In the genomic region with DNA sequence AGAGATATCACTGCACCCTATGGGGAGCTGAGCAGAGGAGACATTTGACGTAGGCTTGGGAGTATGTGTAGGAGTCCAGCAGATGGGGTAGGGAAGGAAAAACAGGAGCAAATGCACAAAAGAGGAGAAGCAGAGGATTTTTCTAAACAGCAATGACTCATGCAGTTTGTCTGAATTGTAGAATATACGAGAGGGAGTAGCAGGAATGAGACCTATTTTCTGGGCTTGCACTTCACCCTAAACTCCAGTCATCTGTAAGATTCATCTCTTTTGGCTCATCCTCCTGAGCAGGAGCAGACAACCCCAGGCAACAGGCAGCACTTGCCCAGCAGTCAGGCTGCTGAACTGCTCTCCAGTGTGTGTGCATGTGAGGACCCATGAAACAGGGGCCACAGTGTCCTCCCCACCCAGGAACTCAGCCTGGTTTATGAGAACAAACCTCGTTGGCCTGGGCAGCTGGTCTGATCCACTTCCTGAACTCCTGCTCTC, we compare ENCODE assay signal across 19 cellular contexts.
A peak's percentile ranks its signal among the peaks of the same experiment; 100 is the strongest.
DNase-seq lines count a peak whose midpoint lies in the region; ATAC-seq and TF ChIP-seq lines count a peak whose summit lies in the region.
"Had no signal": no experiment of that assay in that cellular context is flagged by ENCODE, and none has a peak within 500 bp of the region (broad histone marks: within the 10 kb centered on the region; RNA-seq: fewer than 3 reads in every experiment).

No MANE protein-coding gene starts in this region.

- H3K27ac ChIP-seq in SK-N-SH (ENCODE audit: low read depth in 2 of 2, low read length in 1 of 2) (peak overlapping the region; percentile 65 to 79), foreskin keratinocyte (no peak overlapping the region), rectal smooth muscle tissue (ENCODE audit: low read depth, low read length) (peak overlapping the region; percentile 72), PC-9 (no peak overlapping the region)
- H3K27ac ChIP-seq: ovary had no signal

- CTCF ChIA-PET in Caco-2 (lab: Charles Lee) (no interaction called here), SK-N-SH (lab: Yijun Ruan, JAX) (interaction anchor here (0.9 to 1.3 kb wide), 4 partner anchors 31 to 358 kb away, joined by 3 to 5 read pairs (median 4); no protein-coding TSS in a partner anchor), PC-9 (lab: Charles Lee) (no interaction called here)

- H4K20me1 ChIP-seq in SK-N-SH (ENCODE audit: insufficient read depth) (no peaks in the 10 kb centered on the region), PC-9 (ENCODE audit: insufficient read depth) (no peaks in the 10 kb centered on the region)

- H3K36me3 ChIP-seq in Caco-2 (ENCODE audit: control insufficient read depth, insufficient read depth, low read length) (no peaks in the 10 kb centered on the region), SK-N-SH (replicated peaks in 1 of 2; ENCODE audit: control insufficient read depth in 1 of 2, insufficient read depth in 2 of 2, low read length in 1 of 2) (no peaks in the 10 kb centered on the region), rectal smooth muscle tissue (ENCODE audit: control insufficient read depth, insufficient read depth, low read length) (no peaks in the 10 kb centered on the region), PC-9 (ENCODE audit: low read depth) (no peaks in the 10 kb centered on the region)
- H3K36me3 ChIP-seq: ascending aorta, ovary had no signal

- H3K27ac Mint-ChIP-seq in Caco-2 (ENCODE audit: unreplicated experiment) = peak overlapping the region; percentile 29
- H3K27ac Mint-ChIP-seq: activated T-helper 2 cell treated with anti-CD3 and anti-CD28 coated beads, Interferon-gamma antibody, Interleukin-2, Interleukin-4, amounts not matched to agents 10 μg/mL and 5 μg/mL and 100 μg/mL, durations not matched to agents 14 hours and 24 hours and 36 hours had no signal

- peaks cover 19% of the 10 kb centered on the region for H3K9me3 Mint-ChIP-seq in Caco-2 (ENCODE audit: unreplicated experiment)

- ATAC-seq in foreskin keratinocyte = peak; percentile 11
- ATAC-seq in GM21423 (IDR thresholded peaks at IDR 0.05; ENCODE audit: unreplicated experiment) = no peak
- ATAC-seq: left ventricle myocardium superior, Panc1 had no signal

- peaks cover 50% of the 10 kb centered on the region for H3F3A ChIP-seq in SK-N-SH (replicated peaks; ENCODE audit: insufficient read depth)
- H3F3A ChIP-seq in PC-9 (ENCODE audit: insufficient read depth, low read depth) = peaks cover 19% of the 10 kb centered on the region

- H3K9me3 ChIP-seq in Caco-2 (no peaks in the 10 kb centered on the region), SK-N-SH (no peaks in the 10 kb centered on the region), PC-9 (ENCODE audit: insufficient read depth, low read depth) (no peaks in the 10 kb centered on the region)
- H3K9me3 ChIP-seq: ascending aorta, ovary had no signal

- no peaks in the 10 kb centered on the region for H3K27me3 Mint-ChIP-seq in Caco-2 (ENCODE audit: insufficient read depth, unreplicated experiment)

- peaks cover 64% of the 10 kb centered on the region for H3K4me1 Mint-ChIP-seq in Caco-2 (ENCODE audit: low read depth, unreplicated experiment)

- WGBS in SK-N-SH (ENCODE audit: low lambda C conversion rate) = 31% methylated on average over 3 of the region's 3 CpGs

- H3K4me3 ChIP-seq in Caco-2 (ENCODE audit: low read depth, low read length) (no peak overlapping the region), SK-N-SH (ENCODE audit: low read depth in 2 of 2, low read length in 1 of 2) (no peak overlapping the region), rectal smooth muscle tissue (ENCODE audit: low read length) (no peak overlapping the region), PC-9 (no peak overlapping the region)
- H3K4me3 ChIP-seq: ascending aorta, ovary had no signal

- H3K27me3 ChIP-seq in Caco-2 (replicated peaks; ENCODE audit: control insufficient read depth, insufficient read depth, low read length) (no peaks in the 10 kb centered on the region), SK-N-SH (ENCODE audit: insufficient read depth) (no peaks in the 10 kb centered on the region), foreskin keratinocyte (no peaks in the 10 kb centered on the region), rectal smooth muscle tissue (ENCODE audit: control insufficient read depth, insufficient read depth, low read length) (no peaks in the 10 kb centered on the region), PC-9 (ENCODE audit: insufficient read depth, low read depth) (no peaks in the 10 kb centered on the region)
- H3K27me3 ChIP-seq: ascending aorta, ovary had no signal

- intact Hi-C loops in Caco-2 (cut with micrococcal nuclease; ENCODE audit: unreplicated experiment) (no loop called here), PC-9 (cut with micrococcal nuclease; ENCODE audit: unreplicated experiment) (no loop called here)

- BruUV-seq in Caco-2 (replicated peaks; lab: Mats Ljungman, UMichigan) (no TSS peak), PC-9 (replicated peaks; lab: Mats Ljungman, UMichigan) (no TSS peak)

- POLR2A ChIA-PET in Caco-2 (lab: Charles Lee) (no interaction called here), SK-N-SH (lab: Yijun Ruan, JAX) (no interaction called here), PC-9 (lab: Charles Lee; ENCODE audit: unreplicated experiment) (no interaction called here)

- no peak for TF ChIP-seq RAD21 in SK-N-SH (IDR thresholded peaks at IDR 0.05; ENCODE audit: low read length)

- H3K9me2 ChIP-seq in SK-N-SH = no peaks in the 10 kb centered on the region
- no peaks in the 10 kb centered on the region for H3K9me2 ChIP-seq in PC-9 (ENCODE audit: insufficient read depth)

- DNase-seq in Caco-2 = no peak
- DNase-seq in SK-N-SH = no peak
- peak in 1 of 2 donors; percentile 57 for DNase-seq in foreskin keratinocyte
- no peak for DNase-seq in NCI-H187 treated with DMSO at 0.1 percent for 48 hours (lab: John Stamatoyannopoulos, UW)
- no peak for DNase-seq in PC-9
- DNase-seq in NCI-H510A treated with DMSO at 0.1 percent for 48 hours (lab: John Stamatoyannopoulos, UW) = no peak
- DNase-seq: activated CD4-positive, alpha-beta T cell treated with anti-CD3 and anti-CD28 coated beads, Interleukin-2, amount 50 U/mL, for 48 hours; C1 segment of cervical spinal cord; H9; left ventricle myocardium superior; MV-4-11; ovary; stimulated activated CD8-positive, alpha-beta memory T cell treated with anti-CD3 and anti-CD28 coated beads, Interleukin-4, amount 100 ng/mL, for 48 hours; T-helper 9 cell had no signal

- no peak overlapping the region for H3K4me3 Mint-ChIP-seq in Caco-2 (ENCODE audit: unreplicated experiment)
- H3K4me3 Mint-ChIP-seq: H9 had no signal

- TF ChIP-seq CTCF in Caco-2 (IDR thresholded peaks at IDR 0.05; ENCODE audit: insufficient read depth in 1 of 2, low read depth in 1 of 2, low read length in 1 of 2, severe bottlenecking in 1 of 2, unreplicated experiment in 1 of 2) (no peak), SK-N-SH (IDR thresholded peaks at IDR 0.05) (no peak), foreskin keratinocyte (conservative IDR thresholded peaks at IDR 0.05) (no peak), PC-9 (conservative IDR thresholded peaks at IDR 0.05) (no peak)

- peak overlapping the region; percentile 44; the same call in 1 of the 2 replicates for H3K4me2 ChIP-seq in SK-N-SH
- no peak overlapping the region for H3K4me2 ChIP-seq in PC-9

- TF ChIP-seq EP300 in SK-N-SH (IDR thresholded peaks at IDR 0.05; ENCODE audit: borderline replicate concordance in 1 of 2, low read depth in 1 of 2, low read length in 1 of 2) = peak in 1 of 2 experiments; percentile 16; a peak in 1 of 4 replicates

- H3K4me1 ChIP-seq in Caco-2 (peaks cover 49% of the 10 kb centered on the region), SK-N-SH (ENCODE audit: control insufficient read depth in 1 of 2, insufficient read depth in 2 of 2, low read depth in 1 of 2, low read length in 1 of 2) (peaks cover 36 to 60% of the 10 kb centered on the region in 2 experiments), foreskin keratinocyte (peaks cover 11% of the 10 kb centered on the region), rectal smooth muscle tissue (ENCODE audit: control insufficient read depth, insufficient read depth, low read length) (peaks cover 40% of the 10 kb centered on the region), PC-9 (replicated peaks; ENCODE audit: insufficient read depth) (peaks cover 55% of the 10 kb centered on the region)

- H3K36me3 Mint-ChIP-seq in Caco-2 (ENCODE audit: insufficient read depth, unreplicated experiment) = peaks cover 11% of the 10 kb centered on the region

- H2AFZ ChIP-seq in SK-N-SH (ENCODE audit: low read depth) (peak overlapping the region; percentile 32; the same call in 1 of the 2 replicates), PC-9 (no peak overlapping the region)

- no peaks in the 10 kb centered on the region for H3K79me2 ChIP-seq in SK-N-SH (ENCODE audit: insufficient read depth)
- no peaks in the 10 kb centered on the region for H3K79me2 ChIP-seq in PC-9 (ENCODE audit: low read depth)

- H3K9ac ChIP-seq in SK-N-SH = peak overlapping the region; percentile 42; the same call in 1 of the 2 replicates
- no peak overlapping the region for H3K9ac ChIP-seq in rectal smooth muscle tissue (ENCODE audit: low read length)

TF ChIP-seq in SK-N-SH, 30 proteins besides CTCF, POLR2A, EP300 and RAD21 (continues in another document):
- TF ChIP-seq NFIC (IDR thresholded peaks at IDR 0.05; ENCODE audit: borderline replicate concordance) (peak; percentile 86), TEAD4 (IDR thresholded peaks at IDR 0.05; ENCODE audit: borderline replicate concordance, insufficient read depth) (no peak), NRF1 (IDR thresholded peaks at IDR 0.05; ENCODE audit: low read depth, low read length) (no peak), TAF1 (IDR thresholded peaks at IDR 0.05; ENCODE audit: borderline replicate concordance, low read depth, low read length) (peak; percentile 10; the same call in 1 of the 2 replicates), JUND (IDR thresholded peaks at IDR 0.05) (peak; percentile 81)

Comparison
In these comparisons a context has a peak if more than half of its experiments do, and no peak if none do; other contexts are left out.
1. H3K27ac ChIP-seq: peak in SK-N-SH (2 of 2) and rectal smooth muscle tissue (single experiment); none in foreskin keratinocyte (single experiment) and PC-9 (single experiment).